ENCODE assay signal across 18 cellular contexts in the genomic region with DNA sequence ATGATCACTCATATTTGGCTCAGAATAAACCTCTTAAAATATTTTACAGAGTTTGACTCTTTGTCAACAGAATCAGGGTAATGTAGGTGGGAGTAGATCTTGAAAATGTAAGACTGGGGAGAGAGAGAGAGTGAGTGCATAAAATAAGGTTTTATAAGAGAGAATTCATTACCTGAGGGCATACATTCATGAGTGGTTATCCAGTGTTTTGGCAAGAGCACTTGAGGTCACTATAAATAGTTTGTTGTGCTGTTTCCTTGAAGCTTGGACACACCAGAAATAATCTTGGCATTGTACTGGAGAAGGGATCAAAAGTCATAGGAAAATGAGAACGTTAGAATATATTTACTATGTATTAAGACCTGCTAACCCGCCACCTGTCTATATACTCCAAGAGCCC. TPM values are rescaled to one million over a fixed set of nuclear protein-coding genes. Genes with fewer than 3 reads are reported as not detected.
DNase-seq lines count a peak whose midpoint lies in the region; ATAC-seq and TF ChIP-seq lines count a peak whose summit lies in the region.
"Had no signal": no experiment of that assay in that cellular context is flagged by ENCODE, and none has a peak within 500 bp of the region (broad histone marks: within the 10 kb centered on the region; RNA-seq: fewer than 3 reads in every experiment).

No MANE protein-coding gene starts in this region.

- H3K27me3 Mint-ChIP-seq in Caco-2 (ENCODE audit: insufficient read depth, unreplicated experiment), result no peaks in the 10 kb centered on the region

- POLR2A ChIA-PET in Caco-2 (lab: Charles Lee), result interaction anchor here (0.6 kb wide), 2 partner anchors 15 to 20 kb away, joined by 3 read pairs; no protein-coding TSS in a partner anchor

- H3K27ac Mint-ChIP-seq in Caco-2 (ENCODE audit: unreplicated experiment), result peak overlapping the region; percentile 75
- H3K27ac Mint-ChIP-seq: CD8-positive, alpha-beta memory T cell had no signal

- DNase-seq in DMS79 treated with DMSO at 0.1 percent for 48 hours (lab: John Stamatoyannopoulos, UW) (peak; percentile 63), DMS79 (lab: John Stamatoyannopoulos, UW) (no peak), Caco-2 (no peak), left ventricle myocardium superior (no peak), gastrocnemius medialis (no peak), COLO829 (ENCODE audit: low spot score) (no peak)
- DNase-seq: Calu3; CD8-positive, alpha-beta memory T cell; DND-41; GDM1 had no signal

- CTCF ChIA-PET in Caco-2 (lab: Charles Lee), result interaction anchor here (0.6 kb wide), 1 partner anchor 20 kb away, joined by 3 read pairs; no protein-coding TSS in a partner anchor

- TF ChIP-seq CTCF in Caco-2 (IDR thresholded peaks at IDR 0.05; ENCODE audit: insufficient read depth in 1 of 2, low read depth in 1 of 2, low read length in 1 of 2, severe bottlenecking in 1 of 2, unreplicated experiment in 1 of 2) (no peak), gastrocnemius medialis (IDR thresholded peaks at IDR 0.05 in 4 of 5, conservative IDR thresholded peaks at IDR 0.05 in 1 of 5) (no peak)

- peaks cover 24% of the 10 kb centered on the region for H3K9me3 Mint-ChIP-seq in Caco-2 (ENCODE audit: unreplicated experiment)
- H3K9me3 Mint-ChIP-seq: CD8-positive, alpha-beta memory T cell had no signal

- TF ChIP-seq POLR2A in gastrocnemius medialis (IDR thresholded peaks at IDR 0.05), result no peak

- H3K4me1 ChIP-seq in Caco-2, result peaks cover 13% of the 10 kb centered on the region
- H3K4me1 ChIP-seq in gastrocnemius medialis, result peaks cover 6 to 9% of the 10 kb centered on the region in 2 donors
- H3K4me1 ChIP-seq: BLaER1, HAP-1 had no signal

- no TSS peak for BruUV-seq in Caco-2 (replicated peaks; lab: Mats Ljungman, UMichigan)

- H3K9me3 ChIP-seq in Caco-2 (0 out of 2 replicates have a peak, but pooled peaks cover 9% of the 10 kb centered on the region), gastrocnemius medialis (no peaks in the 10 kb centered on the region)
- H3K9me3 ChIP-seq: BLaER1, HAP-1 had no signal

- intact Hi-C loops in Caco-2 (cut with micrococcal nuclease; ENCODE audit: unreplicated experiment), result no loop called here
- intact Hi-C loops in left ventricle myocardium superior (cut with micrococcal nuclease), result no loop called here
- intact Hi-C loops in gastrocnemius medialis (cut with DNase I; ENCODE audit: low total_unique reads), result no loop called here

- no peaks in the 10 kb centered on the region for H3K36me3 ChIP-seq in Caco-2 (ENCODE audit: control insufficient read depth, insufficient read depth, low read length)
- H3K36me3 ChIP-seq in gastrocnemius medialis, result no peaks in the 10 kb centered on the region
- H3K36me3 ChIP-seq: BLaER1, HAP-1 had no signal

- H3K4me1 Mint-ChIP-seq in Caco-2 (ENCODE audit: low read depth, unreplicated experiment), result peaks cover 25% of the 10 kb centered on the region
- H3K4me1 Mint-ChIP-seq: CD8-positive, alpha-beta memory T cell had no signal

- peak overlapping the region in 2 of 4 donors; percentile 33 to 59 for H3K27ac ChIP-seq in gastrocnemius medialis
- H3K27ac ChIP-seq: 22Rv1, BLaER1 had no signal

- peaks cover 10% of the 10 kb centered on the region for H3K36me3 Mint-ChIP-seq in Caco-2 (ENCODE audit: insufficient read depth, unreplicated experiment)
- H3K36me3 Mint-ChIP-seq: CD8-positive, alpha-beta memory T cell had no signal

- H3K27me3 ChIP-seq in Caco-2 (replicated peaks; ENCODE audit: control insufficient read depth, insufficient read depth, low read length) (no peaks in the 10 kb centered on the region), gastrocnemius medialis (no peaks in the 10 kb centered on the region)
- H3K27me3 ChIP-seq: BLaER1 had no signal

- H3K4me3 Mint-ChIP-seq in Caco-2 (ENCODE audit: unreplicated experiment), result no peak overlapping the region
- H3K4me3 Mint-ChIP-seq: CD8-positive, alpha-beta memory T cell had no signal

- ATAC-seq in left ventricle myocardium superior (peak; percentile 76), gastrocnemius medialis (peak; percentile 33 to 66), GM18873 (IDR thresholded peaks at IDR 0.05; ENCODE audit: low FRiP score, unreplicated experiment) (no peak), HG03175 (IDR thresholded peaks at IDR 0.05; ENCODE audit: unreplicated experiment) (no peak)
- ATAC-seq: HepG2 had no signal

- no peak overlapping the region for H3K4me3 ChIP-seq in Caco-2 (ENCODE audit: low read depth, low read length)
- H3K4me3 ChIP-seq in gastrocnemius medialis, result no peak overlapping the region
- H3K4me3 ChIP-seq: BLaER1, HAP-1 had no signal

- in situ Hi-C loops in gastrocnemius medialis (cut with MboI; ENCODE audit: low sequenced_read_pairs in 4 of 4), result loop anchor here in 2 of 4 donors (5.0 to 10.0 kb wide), 2 partner anchors 119 to 123 kb away; a partner anchor contains a TSS

RNA-seq across cellular contexts. Expression of gene SLC28A2, which starts 33.4 kb away (rescaled TPM):
- total RNA-seq in Caco-2 (2022), result 0.11 and 0.14 TPM in 2 replicates
- total RNA-seq in left ventricle myocardium superior, result not detected
- not detected for total RNA-seq in gastrocnemius medialis
- total RNA-seq: A673; Calu3; CD8-positive, alpha-beta memory T cell; H1 had no signal

Comparison
In these comparisons a context has a peak if more than half of its experiments do, and no peak if none do; other contexts are left out.
1. ATAC-seq: peak in left ventricle myocardium superior (single experiment) and gastrocnemius medialis (2 of 2); none in GM18873 (single experiment) and HG03175 (single experiment).